In genomic region chr7:134701272-134701671, GRCh38 we compare ENCODE assay signal across 8 cellular contexts. TPM values are rescaled to one million over a fixed set of nuclear protein-coding genes. Genes with fewer than 3 reads are reported as not detected.
DNase-seq lines count a peak whose midpoint lies in the region; ATAC-seq and TF ChIP-seq lines count a peak whose summit lies in the region.

No MANE protein-coding gene starts in this region.

- H3K4me1 Mint-ChIP-seq in endothelial cell (ENCODE audit: unreplicated experiment) = peaks cover 17% of the 10 kb centered on the region

- H3K27me3 ChIP-seq in spleen (replicated peaks in 1 of 7) (no peaks in the 10 kb centered on the region), body of pancreas (no peaks in the 10 kb centered on the region)

- H3K9me3 ChIP-seq in spleen (no peaks in the 10 kb centered on the region), body of pancreas (no peaks in the 10 kb centered on the region)

- no peaks in the 10 kb centered on the region for H3K9me3 Mint-ChIP-seq in endothelial cell (ENCODE audit: unreplicated experiment)

- DNase-seq in activated CD8-positive, alpha-beta memory T cell treated with anti-CD3 and anti-CD28 coated beads, Interleukin-2, amount 50 U/mL, for 4 hours = peak; percentile 23
- no peak for DNase-seq in activated CD8-positive, alpha-beta memory T cell treated with anti-CD3 and anti-CD28 coated beads for 24 hours
- DNase-seq in NCI-H1694 treated with DMSO at 0.1 percent for 48 hours (lab: John Stamatoyannopoulos, UW) (peak; percentile 8), endothelial cell (ENCODE audit: low spot score) (no peak), spleen (no peak), Ammon's horn (ENCODE audit: low spot score) (no peak), body of pancreas (no peak), SKM-1 (lab: John Stamatoyannopoulos, UW; ENCODE audit: unreplicated experiment) (no peak)

- H3K27ac ChIP-seq in spleen = peak overlapping the region in 4 of 8 donors; percentile 50 to 82 (median 70)
- H3K27ac ChIP-seq in body of pancreas = no peak overlapping the region

- intact Hi-C loops in spleen (cut with DNase I; ENCODE audit: low total_unique reads) (no loop called here), body of pancreas (cut with DNase I) (no loop called here)

- TF ChIP-seq CTCF in endothelial cell (IDR thresholded peaks at IDR 0.05; ENCODE audit: unreplicated experiment) = peak; percentile 34
- TF ChIP-seq CTCF in spleen (IDR thresholded peaks at IDR 0.05 in 8 of 11, conservative IDR thresholded peaks at IDR 0.05 in 3 of 11) = peak in 7 of 11 experiments; percentile 19 to 37 (median 27)
- peak in 2 of 7 experiments; percentile 8 to 22 for TF ChIP-seq CTCF in body of pancreas (IDR thresholded peaks at IDR 0.05)

- no peak for ATAC-seq in body of pancreas

- no peak overlapping the region for H3K27ac Mint-ChIP-seq in endothelial cell (ENCODE audit: unreplicated experiment)

- H3K4me3 ChIP-seq in spleen = no peak overlapping the region
- no peak overlapping the region for H3K4me3 ChIP-seq in body of pancreas

- WGBS in spleen, 5 donors = 80 to 94% (median 85%) methylated on average over 2 of the region's 2 CpGs
- WGBS in body of pancreas, 2 donors = 87 to 88% methylated on average over 2 of the region's 2 CpGs

- no peak for TF ChIP-seq POLR2A in spleen (IDR thresholded peaks at IDR 0.05)
- no peak for TF ChIP-seq POLR2A in body of pancreas (IDR thresholded peaks at IDR 0.05)

- H3K4me1 ChIP-seq in spleen (peaks cover 0 to under 1% (median 0%) of the 10 kb centered on the region in 6 donors), body of pancreas (no peaks in the 10 kb centered on the region)

- no peak overlapping the region for H3K4me3 Mint-ChIP-seq in endothelial cell (ENCODE audit: unreplicated experiment)

- no peaks in the 10 kb centered on the region for H3K36me3 ChIP-seq in spleen
- H3K36me3 ChIP-seq in body of pancreas (replicated peaks in 1 of 2; ENCODE audit: insufficient read depth in 1 of 2, low read depth in 2 of 2) = no peaks in the 10 kb centered on the region

- H3K36me3 Mint-ChIP-seq in endothelial cell (ENCODE audit: low read depth, unreplicated experiment) = no peaks in the 10 kb centered on the region

- no peaks in the 10 kb centered on the region for H3K27me3 Mint-ChIP-seq in endothelial cell (ENCODE audit: unreplicated experiment)

RNA-seq across cellular contexts. Expression of gene BPGM, which starts 54.6 kb away (rescaled TPM):
- total RNA-seq in endothelial cell (ENCODE audit: unreplicated experiment) = 17.7 TPM
- 10 to 100 TPM; 12.0 to 64.4 (median 21.4) TPM for total RNA-seq in spleen
- polyA plus RNA-seq in spleen = 10 to 100 TPM; 10.6 to 15.2 (median 11.5) TPM
- 1 to 10 TPM; 2.6 to 7.8 TPM for total RNA-seq in body of pancreas

Comparison
In these comparisons a context has a peak if more than half of its experiments do, and no peak if none do; other contexts are left out.
1. DNase-seq: peak in activated CD8-positive, alpha-beta memory T cell treated with anti-CD3 and anti-CD28 coated beads, Interleukin-2, amount 50 U/mL, for 4 hours (single experiment) and NCI-H1694 treated with DMSO at 0.1 percent for 48 hours (single experiment); none in activated CD8-positive, alpha-beta memory T cell treated with anti-CD3 and anti-CD28 coated beads for 24 hours (single experiment), endothelial cell (single experiment), spleen (single experiment), Ammon's horn (single experiment), body of pancreas (0 of 4) and SKM-1 (single experiment).